Comparison of ENCODE assay signal across 19 cellular contexts in the genomic region with DNA sequence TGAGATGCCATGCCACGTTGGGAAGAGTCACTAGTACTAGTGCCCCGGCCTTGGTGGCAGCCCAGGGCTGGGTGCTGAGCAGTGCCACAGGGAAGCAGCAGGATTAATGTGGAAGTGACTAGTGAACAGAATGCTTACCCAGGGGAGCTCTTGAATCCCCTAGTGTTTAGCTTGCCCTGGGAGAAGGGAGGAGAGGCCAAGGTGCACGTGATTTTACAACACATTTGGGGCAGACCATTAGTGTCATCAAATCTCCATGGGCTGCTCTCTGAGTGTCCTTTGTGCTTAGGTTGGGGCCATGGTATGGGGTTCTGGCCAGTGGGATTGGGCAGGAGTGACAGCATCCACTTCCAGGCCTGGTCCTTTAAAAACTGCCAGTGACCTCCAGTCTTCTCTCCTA. TPM values are rescaled to one million over a fixed set of nuclear protein-coding genes. Genes with fewer than 3 reads are reported as not detected.
DNase-seq lines count a peak whose midpoint lies in the region; ATAC-seq and TF ChIP-seq lines count a peak whose summit lies in the region.
"Had no signal": no experiment of that assay in that cellular context is flagged by ENCODE, and none has a peak within 500 bp of the region (broad histone marks: within the 10 kb centered on the region; RNA-seq: fewer than 3 reads in every experiment).

No MANE protein-coding gene starts in this region.

- DNase-seq in activated CD8-positive, alpha-beta memory T cell treated with anti-CD3 and anti-CD28 coated beads, Interleukin-2, amount 50 U/mL, for 48 hours: peak; percentile 2
- no peak for DNase-seq in activated CD8-positive, alpha-beta memory T cell treated with anti-CD3 and anti-CD28 coated beads, Interleukin-2, amount 10 ng/mL, durations not matched to agents 7 days and 5 days
- DNase-seq in GM23338 (ENCODE audit: low spot score) (no peak), endodermal cell (peak; percentile 24), neural crest cell (ENCODE audit: low read depth, low spot score) (no peak), GM19240 (ENCODE audit: insufficient read length, low spot score) (no peak), ecto neural progenitor cell (ENCODE audit: low spot score) (no peak)
- DNase-seq: Caco-2; CD4-positive, CD25-positive, alpha-beta regulatory T cell; CD8-positive, alpha-beta T cell; DMS153; DND-41; GOT3; HCEC 1CT had no signal

- no peak overlapping the region for H2AFZ ChIP-seq in GM23338

- H3K27ac ChIP-seq in GM23338 (ENCODE audit: low read depth) (no peak overlapping the region), endodermal cell (ENCODE audit: low read depth, low read length) (no peak overlapping the region)
- H3K27ac ChIP-seq: 22Rv1, BLaER1, C4-2B had no signal

- no peak for ATAC-seq in activated CD8-positive, alpha-beta memory T cell treated with anti-CD3 and anti-CD28 coated beads, Interleukin-2, amount 10 ng/mL, durations not matched to agents 7 days and 5 days
- ATAC-seq in GM23338: no peak
- ATAC-seq in GM18498 (IDR thresholded peaks at IDR 0.05; ENCODE audit: unreplicated experiment): no peak
- ATAC-seq: CD8-positive, alpha-beta T cell had no signal

- no peaks in the 10 kb centered on the region for H3K36me3 ChIP-seq in GM23338 (ENCODE audit: insufficient read depth)
- no peaks in the 10 kb centered on the region for H3K36me3 ChIP-seq in endodermal cell (ENCODE audit: control insufficient read depth, insufficient read depth, low read length)
- H3K36me3 ChIP-seq: BLaER1 had no signal

- H3K4me3 ChIP-seq in GM23338: no peak overlapping the region
- no peak overlapping the region for H3K4me3 ChIP-seq in endodermal cell (ENCODE audit: low read length)
- H3K4me3 ChIP-seq: BLaER1 had no signal

- no peak overlapping the region for H3K4me2 ChIP-seq in GM23338
- H3K4me2 ChIP-seq: BLaER1 had no signal

- H3K4me3 Mint-ChIP-seq in activated CD8-positive, alpha-beta memory T cell treated with anti-CD3 and anti-CD28 coated beads, Interleukin-2, amount 10 ng/mL, durations not matched to agents 7 days and 5 days: no peak overlapping the region
- H3K4me3 Mint-ChIP-seq in GM23338 (no peak overlapping the region), endodermal cell (no peak overlapping the region), neural crest cell (no peak overlapping the region)
- H3K4me3 Mint-ChIP-seq: B cell; CD4-positive, CD25-positive, alpha-beta regulatory T cell; CD8-positive, alpha-beta T cell had no signal

- H3K36me3 Mint-ChIP-seq in activated CD8-positive, alpha-beta memory T cell treated with anti-CD3 and anti-CD28 coated beads, Interleukin-2, amount 10 ng/mL, durations not matched to agents 7 days and 5 days: no peaks in the 10 kb centered on the region
- H3K36me3 Mint-ChIP-seq in GM23338 (ENCODE audit: low read depth): no peaks in the 10 kb centered on the region
- no peaks in the 10 kb centered on the region for H3K36me3 Mint-ChIP-seq in endodermal cell (ENCODE audit: low read depth)
- peaks cover 2% of the 10 kb centered on the region for H3K36me3 Mint-ChIP-seq in neural crest cell (ENCODE audit: low read depth)
- H3K36me3 Mint-ChIP-seq: CD4-positive, CD25-positive, alpha-beta regulatory T cell; CD8-positive, alpha-beta T cell had no signal

- 89% methylated on average over 3 of the region's 3 CpGs for WGBS in endodermal cell (ENCODE audit: insufficient coverage in 1 of 2, insufficient read length in 1 of 2), 2 experiments

- H3K79me2 ChIP-seq in GM23338 (replicated peaks; ENCODE audit: insufficient read depth): no peaks in the 10 kb centered on the region

- peaks cover 11% of the 10 kb centered on the region for H3K27me3 Mint-ChIP-seq in activated CD8-positive, alpha-beta memory T cell treated with anti-CD3 and anti-CD28 coated beads, Interleukin-2, amount 10 ng/mL, durations not matched to agents 7 days and 5 days
- peaks cover 4% of the 10 kb centered on the region for H3K27me3 Mint-ChIP-seq in GM23338 (ENCODE audit: insufficient read depth, low read depth, poor library complexity)
- H3K27me3 Mint-ChIP-seq in endodermal cell (ENCODE audit: insufficient read depth): peaks cover 7% of the 10 kb centered on the region
- H3K27me3 Mint-ChIP-seq in neural crest cell (ENCODE audit: low read depth): no peaks in the 10 kb centered on the region

- H3K4me1 Mint-ChIP-seq in activated CD8-positive, alpha-beta memory T cell treated with anti-CD3 and anti-CD28 coated beads, Interleukin-2, amount 10 ng/mL, durations not matched to agents 7 days and 5 days: no peaks in the 10 kb centered on the region
- H3K4me1 Mint-ChIP-seq in GM23338 (no peaks in the 10 kb centered on the region), endodermal cell (peaks cover 2% of the 10 kb centered on the region), neural crest cell (peaks cover 6% of the 10 kb centered on the region)
- H3K4me1 Mint-ChIP-seq: CD4-positive, CD25-positive, alpha-beta regulatory T cell had no signal

- no peak for TF ChIP-seq CTCF in GM23338 (conservative IDR thresholded peaks at IDR 0.05; ENCODE audit: low read depth in 2 of 2)
- no peak for TF ChIP-seq CTCF in endodermal cell (conservative IDR thresholded peaks at IDR 0.05)
- TF ChIP-seq CTCF in neural crest cell (conservative IDR thresholded peaks at IDR 0.05): no peak

- H3K27me3 ChIP-seq in GM23338 (ENCODE audit: insufficient read depth): no peaks in the 10 kb centered on the region
- H3K27me3 ChIP-seq in endodermal cell (ENCODE audit: control insufficient read depth, insufficient read depth, low read length, poor library complexity, severe bottlenecking): no peaks in the 10 kb centered on the region
- H3K27me3 ChIP-seq: BLaER1 had no signal

- H3F3A ChIP-seq in GM23338 (replicated peaks; ENCODE audit: low read depth): no peaks in the 10 kb centered on the region

- no peak overlapping the region for H3K27ac Mint-ChIP-seq in activated CD8-positive, alpha-beta memory T cell treated with anti-CD3 and anti-CD28 coated beads, Interleukin-2, amount 10 ng/mL, durations not matched to agents 7 days and 5 days
- H3K27ac Mint-ChIP-seq in GM23338 (peak overlapping the region; percentile 41; the same call in 1 of the 2 replicates), endodermal cell (no peak overlapping the region), neural crest cell (ENCODE audit: unreplicated experiment) (peak overlapping the region; percentile 43)
- H3K27ac Mint-ChIP-seq: CD8-positive, alpha-beta T cell had no signal

- no peaks in the 10 kb centered on the region for H4K20me1 ChIP-seq in GM23338 (replicated peaks; ENCODE audit: insufficient read depth)
- H4K20me1 ChIP-seq: BLaER1 had no signal

- no peak overlapping the region for H3K9ac ChIP-seq in endodermal cell (ENCODE audit: extremely low read depth, low read length, poor library complexity, severe bottlenecking)
- H3K9ac ChIP-seq: BLaER1 had no signal

- no peaks in the 10 kb centered on the region for H3K9me3 Mint-ChIP-seq in activated CD8-positive, alpha-beta memory T cell treated with anti-CD3 and anti-CD28 coated beads, Interleukin-2, amount 10 ng/mL, durations not matched to agents 7 days and 5 days (ENCODE audit: low read depth)
- H3K9me3 Mint-ChIP-seq in GM23338 (no peaks in the 10 kb centered on the region), endodermal cell (no peaks in the 10 kb centered on the region), neural crest cell (peaks cover 2% of the 10 kb centered on the region)
- H3K9me3 Mint-ChIP-seq: CD4-positive, CD25-positive, alpha-beta regulatory T cell; CD8-positive, alpha-beta T cell had no signal

- H3K4me1 ChIP-seq in GM23338 (ENCODE audit: insufficient read depth) (no peaks in the 10 kb centered on the region), endodermal cell (ENCODE audit: control insufficient read depth, insufficient read depth, low read length) (no peaks in the 10 kb centered on the region)
- H3K4me1 ChIP-seq: BLaER1, Caco-2 had no signal

- no peaks in the 10 kb centered on the region for H3K9me3 ChIP-seq in endodermal cell (ENCODE audit: control insufficient read depth, low read length)
- H3K9me3 ChIP-seq: BLaER1, Caco-2 had no signal

- CTCF ChIA-PET in activated CD8-positive, alpha-beta memory T cell treated with anti-CD3 and anti-CD28 coated beads, Interleukin-2, amount 10 ng/mL, durations not matched to agents 7 days and 5 days (lab: Charles Lee): interaction anchor here (1.9 kb wide), 1 partner anchor 89 kb away, joined by 6 read pairs; no protein-coding TSS in a partner anchor

- no peaks in the 10 kb centered on the region for H3K9me2 ChIP-seq in GM23338 (ENCODE audit: insufficient read depth)

TF ChIP-seq in GM23338, 12 proteins besides CTCF, POLR2A, EP300 and RAD21 (continues in another document):
- TF ChIP-seq, protein P1, sequence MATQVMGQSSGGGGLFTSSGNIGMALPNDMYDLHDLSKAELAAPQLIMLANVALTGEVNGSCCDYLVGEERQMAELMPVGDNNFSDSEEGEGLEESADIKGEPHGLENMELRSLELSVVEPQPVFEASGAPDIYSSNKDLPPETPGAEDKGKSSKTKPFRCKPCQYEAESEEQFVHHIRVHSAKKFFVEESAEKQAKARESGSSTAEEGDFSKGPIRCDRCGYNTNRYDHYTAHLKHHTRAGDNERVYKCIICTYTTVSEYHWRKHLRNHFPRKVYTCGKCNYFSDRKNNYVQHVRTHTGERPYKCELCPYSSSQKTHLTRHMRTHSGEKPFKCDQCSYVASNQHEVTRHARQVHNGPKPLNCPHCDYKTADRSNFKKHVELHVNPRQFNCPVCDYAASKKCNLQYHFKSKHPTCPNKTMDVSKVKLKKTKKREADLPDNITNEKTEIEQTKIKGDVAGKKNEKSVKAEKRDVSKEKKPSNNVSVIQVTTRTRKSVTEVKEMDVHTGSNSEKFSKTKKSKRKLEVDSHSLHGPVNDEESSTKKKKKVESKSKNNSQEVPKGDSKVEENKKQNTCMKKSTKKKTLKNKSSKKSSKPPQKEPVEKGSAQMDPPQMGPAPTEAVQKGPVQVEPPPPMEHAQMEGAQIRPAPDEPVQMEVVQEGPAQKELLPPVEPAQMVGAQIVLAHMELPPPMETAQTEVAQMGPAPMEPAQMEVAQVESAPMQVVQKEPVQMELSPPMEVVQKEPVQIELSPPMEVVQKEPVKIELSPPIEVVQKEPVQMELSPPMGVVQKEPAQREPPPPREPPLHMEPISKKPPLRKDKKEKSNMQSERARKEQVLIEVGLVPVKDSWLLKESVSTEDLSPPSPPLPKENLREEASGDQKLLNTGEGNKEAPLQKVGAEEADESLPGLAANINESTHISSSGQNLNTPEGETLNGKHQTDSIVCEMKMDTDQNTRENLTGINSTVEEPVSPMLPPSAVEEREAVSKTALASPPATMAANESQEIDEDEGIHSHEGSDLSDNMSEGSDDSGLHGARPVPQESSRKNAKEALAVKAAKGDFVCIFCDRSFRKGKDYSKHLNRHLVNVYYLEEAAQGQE (IDR thresholded peaks at IDR 0.05; ENCODE audit: unreplicated experiment): no peak

RNA-seq across cellular contexts. Expression of a gene that starts 37.5 kb away (rescaled TPM):
- total RNA-seq in activated CD8-positive, alpha-beta memory T cell treated with anti-CD3 and anti-CD28 coated beads, Interleukin-2, amount 10 ng/mL, durations not matched to agents 7 days and 5 days: not detected
- total RNA-seq in GM23338 (2014; rRNA removed; shearing (Covaris generic)): 10.7 and 11.3 TPM in 2 replicates
- 4.8 and 5.5 TPM in 2 replicates for polyA plus RNA-seq in GM23338 (2016; fragmentation: Nextera tagmentation; extraction: Ambion mirVana)
- 10 to 100 TPM; 10.3 to 14.1 TPM for total RNA-seq in endodermal cell
- polyA plus RNA-seq in endodermal cell (2013, experiment 1 of 2): 1.8 TPM
- 1.3 TPM for polyA plus RNA-seq in endodermal cell (2013, experiment 2 of 2)
- 5.2 and 7.5 TPM in 2 replicates for total RNA-seq in neural crest cell
- total RNA-seq: CD8-positive, alpha-beta T cell had no signal
- polyA plus RNA-seq: CD4-positive, CD25-positive, alpha-beta regulatory T cell had no signal

Comparison
In these comparisons a context has a peak if more than half of its experiments do, and no peak if none do; other contexts are left out.
1. DNase-seq: peak in activated CD8-positive, alpha-beta memory T cell treated with anti-CD3 and anti-CD28 coated beads, Interleukin-2, amount 50 U/mL, for 48 hours (single experiment) and endodermal cell (single experiment); none in activated CD8-positive, alpha-beta memory T cell treated with anti-CD3 and anti-CD28 coated beads, Interleukin-2, amount 10 ng/mL, durations not matched to agents 7 days and 5 days (single experiment), GM23338 (single experiment), neural crest cell (single experiment), GM19240 (single experiment) and ecto neural progenitor cell (single experiment).
2. H3K27ac Mint-ChIP-seq: peak in GM23338 (single experiment) and neural crest cell (single experiment); none in activated CD8-positive, alpha-beta memory T cell treated with anti-CD3 and anti-CD28 coated beads, Interleukin-2, amount 10 ng/mL, durations not matched to agents 7 days and 5 days (single experiment) and endodermal cell (single experiment).